5 cellular contexts compared by ENCODE assay signal in genomic region chr12:113666223-113666622, GRCh38.
"Had no signal": no experiment of that assay in that cellular context is flagged by ENCODE, and none has a peak within 500 bp of the region (broad histone marks: within the 10 kb centered on the region; RNA-seq: fewer than 3 reads in every experiment).

No MANE protein-coding gene starts in this region.

- H3K36me3 Mint-ChIP-seq: IgD-negative memory B cell had no signal

- H3K27ac Mint-ChIP-seq: GM23338, IgD-negative memory B cell had no signal

- H3K4me3 Mint-ChIP-seq: GM23338, H9, IgD-negative memory B cell had no signal

- H3K4me1 Mint-ChIP-seq: IgD-negative memory B cell had no signal

- H3K4me2 ChIP-seq: GM23338 had no signal

- H3K9me3 Mint-ChIP-seq: GM23338, H9, IgD-negative memory B cell had no signal

- DNase-seq: H9, HCEC 1CT, KG1 had no signal

- ATAC-seq: GM23338 had no signal

- H3K4me3 ChIP-seq: GM23338 had no signal

- H2AFZ ChIP-seq: GM23338 had no signal
